13 cellular contexts compared by ENCODE assay signal in genomic region chr18:45935591-45936335, GRCh38. TPM values are rescaled to one million over a fixed set of nuclear protein-coding genes. Genes with fewer than 3 reads are reported as not detected.
DNase-seq lines count a peak whose midpoint lies in the region; ATAC-seq and TF ChIP-seq lines count a peak whose summit lies in the region.
"Had no signal": no experiment of that assay in that cellular context is flagged by ENCODE, and none has a peak within 500 bp of the region (broad histone marks: within the 10 kb centered on the region; RNA-seq: fewer than 3 reads in every experiment).

No MANE protein-coding gene starts in this region.

- no peak overlapping the region for H3K4me3 Mint-ChIP-seq in HFFc6
- no peak overlapping the region for H3K4me3 Mint-ChIP-seq in chondrocyte (ENCODE audit: unreplicated experiment)
- H3K4me3 Mint-ChIP-seq in naive thymus-derived CD8-positive, alpha-beta T cell: no peak overlapping the region
- H3K4me3 Mint-ChIP-seq in CD4-positive, alpha-beta T cell: no peak overlapping the region

- intact Hi-C loops in CD4-positive, alpha-beta T cell (cut with DNase I, micrococcal nuclease): no loop called here

- H3K27me3 Mint-ChIP-seq in HFFc6 (ENCODE audit: insufficient read depth) (no peaks in the 10 kb centered on the region; the same call in 1 of the 2 replicates), chondrocyte (ENCODE audit: low read depth) (no peaks in the 10 kb centered on the region)
- no peaks in the 10 kb centered on the region for H3K27me3 Mint-ChIP-seq in naive thymus-derived CD8-positive, alpha-beta T cell
- no peaks in the 10 kb centered on the region for H3K27me3 Mint-ChIP-seq in CD4-positive, alpha-beta T cell

- CTCF ChIA-PET in CD4-positive, alpha-beta T cell (lab: Charles Lee): no interaction called here

- H3K4me1 Mint-ChIP-seq in HFFc6 (ENCODE audit: low read depth) (peaks cover 14% of the 10 kb centered on the region), chondrocyte (ENCODE audit: low read depth) (peaks cover 6% of the 10 kb centered on the region)
- peaks cover 14 to 25% (median 17%) of the 10 kb centered on the region in 4 donors for H3K4me1 Mint-ChIP-seq in naive thymus-derived CD8-positive, alpha-beta T cell
- peaks cover 7% of the 10 kb centered on the region for H3K4me1 Mint-ChIP-seq in CD4-positive, alpha-beta T cell (ENCODE audit: low read depth)

- H3K9me3 Mint-ChIP-seq in HFFc6 (no peaks in the 10 kb centered on the region), chondrocyte (ENCODE audit: low read depth) (no peaks in the 10 kb centered on the region)
- H3K9me3 Mint-ChIP-seq in naive thymus-derived CD8-positive, alpha-beta T cell: no peaks in the 10 kb centered on the region
- H3K9me3 Mint-ChIP-seq in CD4-positive, alpha-beta T cell: no peaks in the 10 kb centered on the region

- ATAC-seq in GM19035 (IDR thresholded peaks at IDR 0.05; ENCODE audit: unreplicated experiment): no peak
- ATAC-seq in naive thymus-derived CD8-positive, alpha-beta T cell: no peak
- no peak for ATAC-seq in CD4-positive, alpha-beta T cell (ENCODE audit: poor library complexity)

- peak; percentile 35 for DNase-seq in AG08395 (ENCODE audit: low spot score)
- DNase-seq in HFFc6: no peak
- DNase-seq in chondrocyte (ENCODE audit: low spot score): no peak
- peak; percentile 53 for DNase-seq in myocyte (ENCODE audit: low read depth)
- no peak for DNase-seq in naive thymus-derived CD8-positive, alpha-beta T cell
- no peak for DNase-seq in NCI-H2107 treated with DMSO at 0.1 percent for 48 hours (lab: John Stamatoyannopoulos, UW; ENCODE audit: unreplicated experiment)
- no peak for DNase-seq in CD4-positive, alpha-beta T cell
- DNase-seq: activated CD8-positive, alpha-beta memory T cell treated with anti-CD3 and anti-CD28 coated beads for 24 hours; C1 segment of cervical spinal cord; DMS79 treated with DMSO at 0.1 percent for 48 hours; stimulated activated CD4-positive, alpha-beta T cell treated with anti-CD3 and anti-CD28 coated beads, Interleukin-2, amount 100 ng/mL, for 24 hours; transverse colon had no signal

- no peaks in the 10 kb centered on the region for H3K27me3 ChIP-seq in CD4-positive, alpha-beta T cell (ENCODE audit: control insufficient read depth, insufficient read depth, low read length)
- H3K27me3 ChIP-seq: transverse colon had no signal

- H3K27ac Mint-ChIP-seq in HFFc6: peak overlapping the region; percentile 64
- H3K27ac Mint-ChIP-seq in chondrocyte (ENCODE audit: unreplicated experiment): peak overlapping the region; percentile 62
- H3K27ac Mint-ChIP-seq in naive thymus-derived CD8-positive, alpha-beta T cell: peak overlapping the region in 1 of 10 donors; percentile 50
- no peak overlapping the region for H3K27ac Mint-ChIP-seq in CD4-positive, alpha-beta T cell

- H3K36me3 Mint-ChIP-seq in HFFc6 (ENCODE audit: low read depth) (peaks cover 24% of the 10 kb centered on the region), chondrocyte (ENCODE audit: low read depth) (peaks cover 32% of the 10 kb centered on the region)
- peaks cover 13 to 85% (median 22%) of the 10 kb centered on the region in 3 donors for H3K36me3 Mint-ChIP-seq in naive thymus-derived CD8-positive, alpha-beta T cell
- H3K36me3 Mint-ChIP-seq in CD4-positive, alpha-beta T cell (ENCODE audit: low read depth): peaks cover 82% of the 10 kb centered on the region

- H3K27ac ChIP-seq in CD4-positive, alpha-beta T cell (ENCODE audit: low read depth, low read length): no peak overlapping the region
- H3K27ac ChIP-seq: transverse colon had no signal

- no peaks in the 10 kb centered on the region for H3K9me3 ChIP-seq in CD4-positive, alpha-beta T cell (ENCODE audit: control insufficient read depth, low read length)
- H3K9me3 ChIP-seq: transverse colon had no signal

- TF ChIP-seq CTCF in HFFc6 (IDR thresholded peaks at IDR 0.05): no peak
- no peak for TF ChIP-seq CTCF in chondrocyte (IDR thresholded peaks at IDR 0.05)
- no peak for TF ChIP-seq CTCF in CD4-positive, alpha-beta T cell (IDR thresholded peaks at IDR 0.05)

- POLR2A ChIA-PET in naive thymus-derived CD8-positive, alpha-beta T cell (lab: Charles Lee): no interaction called here
- POLR2A ChIA-PET in CD4-positive, alpha-beta T cell (lab: Charles Lee): no interaction called here

RNA-seq across cellular contexts. Expression of gene EPG5, which starts 31.4 kb away (rescaled TPM):
- 10 to 100 TPM; 36.8 to 63.6 (median 44.5) TPM for total RNA-seq in HFFc6 (2021; fragmentation: NEBNext Ultra II Directional; extraction: Animal tissue kit (Norgen Biotek cat#: 25700))
- total RNA-seq in chondrocyte: 23.3 to 28.9 TPM (median 24.5 TPM) in 3 replicates
- total RNA-seq in myocyte: 31.8 and 33.3 TPM in 2 replicates
- 22.3 TPM for polyA plus RNA-seq in myocyte (2012)
- total RNA-seq in naive thymus-derived CD8-positive, alpha-beta T cell: 10 to 100 TPM; 49.0 to 53.5 TPM
- polyA plus RNA-seq in naive thymus-derived CD8-positive, alpha-beta T cell: 1 to 10 TPM; 2.8 to 4.7 (median 3.8) TPM
- total RNA-seq in CD4-positive, alpha-beta T cell: 10 to 100 TPM; 25.3 to 26.9 TPM

Comparison
In these comparisons a context has a peak if more than half of its experiments do, and no peak if none do; other contexts are left out.
1. DNase-seq: peak in AG08395 (single experiment) and myocyte (single experiment); none in HFFc6 (single experiment), chondrocyte (single experiment), naive thymus-derived CD8-positive, alpha-beta T cell (0 of 10), NCI-H2107 treated with DMSO at 0.1 percent for 48 hours (single experiment) and CD4-positive, alpha-beta T cell (0 of 10).